8 cellular contexts compared by ENCODE assay signal in the genomic region with DNA sequence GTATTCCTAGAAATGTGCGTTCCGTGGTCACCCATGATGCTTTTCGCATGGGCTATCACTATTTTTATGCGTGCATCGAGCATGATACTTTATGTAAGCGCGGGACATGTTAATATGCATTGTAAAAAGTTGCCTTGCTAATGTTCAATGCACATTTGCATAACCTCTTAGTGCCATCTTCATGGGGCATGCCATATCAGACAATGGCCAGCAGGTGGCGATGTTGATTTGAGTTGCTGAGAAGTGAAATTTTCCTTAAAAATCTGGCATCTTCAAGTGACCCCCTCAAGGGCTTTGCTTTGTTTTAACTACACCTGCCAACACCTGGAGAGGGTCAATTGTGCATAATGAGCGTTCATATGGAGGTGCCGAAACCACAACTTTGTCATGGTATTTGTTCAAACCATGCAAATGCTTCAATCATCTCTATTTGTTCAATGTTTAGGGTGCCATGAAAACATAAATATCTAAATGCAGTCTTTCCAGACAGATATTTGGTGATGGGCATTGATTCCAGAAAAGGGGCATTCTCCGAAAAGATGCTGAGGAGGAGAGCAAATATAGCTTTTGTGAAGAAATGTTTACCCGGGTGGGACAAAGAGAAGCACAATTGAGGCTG.
A peak's percentile ranks its signal among the peaks of the same experiment; 100 is the strongest.
DNase-seq lines count a peak whose midpoint lies in the region; ATAC-seq and TF ChIP-seq lines count a peak whose summit lies in the region.

No MANE protein-coding gene starts in this region.

- peaks cover 0 to 12% of the 10 kb centered on the region in 2 donors for H3K27me3 Mint-ChIP-seq in T-cell

- H3K4me1 Mint-ChIP-seq in T-cell = no peaks in the 10 kb centered on the region

- no peak for ATAC-seq in T-cell (replicated peaks in 1 of 4)
- peak; percentile 66 for ATAC-seq in left lobe of liver
- ATAC-seq in GM18520 (IDR thresholded peaks at IDR 0.05; ENCODE audit: unreplicated experiment) = no peak

- no peaks in the 10 kb centered on the region for H3K36me3 Mint-ChIP-seq in T-cell

- DNase-seq in AG08395 (ENCODE audit: low spot score) (peak; percentile 44), HK-2 (ENCODE audit: unreplicated experiment) (peak; percentile 19), T-cell (peak in 21 of 34 experiments; percentile 1 to 41 (median 11)), left lobe of liver (ENCODE audit: low spot score) (peak; percentile 39)
- DNase-seq in central memory CD4-positive, alpha-beta T cell = peak; percentile 21
- peak; percentile 0 for DNase-seq in stimulated activated CD8-positive, alpha-beta memory T cell treated with anti-CD3 and anti-CD28 coated beads, Interleukin-12 subunit alpha, Interleukin-12 subunit beta, amount 100 ng/mL, for 4 hours (ENCODE audit: low read depth)

- peak; percentile 69 for TF ChIP-seq CTCF in GM12872 (IDR thresholded peaks at IDR 0.05; ENCODE audit: insufficient read depth, low read depth, low read length)

- POLR2A ChIA-PET in T-cell (lab: Charles Lee) = no interaction called here

- CTCF ChIA-PET in T-cell (lab: Charles Lee) = interaction anchor here in 1 of 2 donors (0.7 kb wide), 2 partner anchors 43 to 318 kb away, joined by 4 to 6 read pairs; no protein-coding TSS in a partner anchor

- H3K4me3 Mint-ChIP-seq in T-cell = no peak overlapping the region

- no peak overlapping the region for H3K27ac Mint-ChIP-seq in T-cell

- H3K9me3 Mint-ChIP-seq in T-cell = no peaks in the 10 kb centered on the region
